Comparison of ENCODE assay signal across 8 cellular contexts in the genomic region with DNA sequence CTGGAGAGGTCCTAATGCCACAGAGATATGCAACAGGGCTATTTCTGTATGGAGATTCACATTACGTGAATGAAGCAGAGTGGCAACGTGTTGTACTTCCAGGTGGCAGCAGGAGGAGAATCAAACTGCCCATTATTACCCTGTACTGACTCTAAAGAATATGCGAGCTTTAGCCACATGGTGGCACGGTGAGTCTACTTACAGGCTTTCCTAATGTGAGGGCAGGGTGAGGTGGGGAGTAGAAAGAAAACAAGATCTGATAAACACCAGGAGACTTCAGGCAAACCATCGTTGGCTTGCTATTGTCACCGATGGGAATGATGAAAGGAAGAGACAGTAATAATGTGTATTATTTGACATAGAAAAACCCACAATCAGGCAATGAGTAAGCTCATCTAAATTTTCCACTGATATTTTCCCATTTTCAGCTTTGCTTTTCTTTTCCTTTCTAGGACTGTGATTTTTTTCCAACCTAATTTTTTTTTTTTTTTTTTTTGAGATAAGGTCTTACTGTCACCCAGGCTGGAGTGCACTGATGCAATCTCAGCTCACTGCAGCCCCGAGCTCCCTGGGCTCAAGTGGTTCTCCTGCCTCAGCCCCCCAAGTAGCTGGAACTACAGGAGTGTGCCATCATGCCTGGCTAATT.
DNase-seq lines count a peak whose midpoint lies in the region; ATAC-seq and TF ChIP-seq lines count a peak whose summit lies in the region.

No MANE protein-coding gene starts in this region.

- H3K4me3 Mint-ChIP-seq in activated B cell treated with CpG ODN at 0.5 μM for 24 hours: no peak overlapping the region
- no peak overlapping the region for H3K4me3 Mint-ChIP-seq in chondrocyte (ENCODE audit: unreplicated experiment)

- no peak overlapping the region for H3K4me3 ChIP-seq in BJ (ENCODE audit: low read depth, low read length)

- no peak for DNase-seq in BJ (ENCODE audit: low read depth)
- peak; percentile 63 for DNase-seq in NCI-H2227 treated with DMSO at 0.1 percent for 48 hours (lab: John Stamatoyannopoulos, UW)
- peak; percentile 22 for DNase-seq in activated B cell treated with CpG ODN at 0.5 μM for 24 hours
- DNase-seq in chondrocyte (ENCODE audit: low spot score): no peak
- DNase-seq in left kidney (ENCODE audit: low read depth, low spot score): peak; percentile 94
- DNase-seq in stimulated activated CD4-positive, alpha-beta T cell treated with anti-CD3 and anti-CD28 coated beads, TNF-alpha, amount 100 ng/mL, for 48 hours (ENCODE audit: low read depth in 3 of 3): peak; percentile 18 to 34 (median 24)

- H3K27me3 Mint-ChIP-seq in activated B cell treated with CpG ODN at 0.5 μM for 24 hours: no peaks in the 10 kb centered on the region
- H3K27me3 Mint-ChIP-seq in chondrocyte (ENCODE audit: low read depth): no peaks in the 10 kb centered on the region

- no peak overlapping the region for H3K27ac Mint-ChIP-seq in activated B cell treated with CpG ODN at 0.5 μM for 24 hours
- H3K27ac Mint-ChIP-seq in chondrocyte (ENCODE audit: unreplicated experiment): no peak overlapping the region

- ATAC-seq in GM19025 (IDR thresholded peaks at IDR 0.05; ENCODE audit: low read depth, unreplicated experiment): peak; percentile 83
- ATAC-seq in HG03139 (IDR thresholded peaks at IDR 0.05; ENCODE audit: unreplicated experiment): peak; percentile 94
- peak; percentile 100 for ATAC-seq in activated B cell treated with CpG ODN at 0.5 μM for 24 hours (ENCODE audit: low read depth)

- H3K27me3 ChIP-seq in BJ (ENCODE audit: control insufficient read depth, insufficient read depth, low read length): no peaks in the 10 kb centered on the region

- CTCF ChIA-PET in BJ (lab: Yijun Ruan, JAX) (interaction anchor here (0.7 to 4.3 kb wide), 19 partner anchors 9 to 357 kb away, joined by 3 to 46 read pairs (median 4); a partner anchor contains a TSS), activated B cell treated with CpG ODN at 0.5 μM for 24 hours (lab: Charles Lee) (interaction anchor here (0.7 to 7.3 kb wide), 20 partner anchors 10 to 369 kb away, joined by 3 to 72 read pairs (median 4); a partner anchor contains a TSS)

- H3K9me3 Mint-ChIP-seq in activated B cell treated with CpG ODN at 0.5 μM for 24 hours (no peaks in the 10 kb centered on the region), chondrocyte (ENCODE audit: low read depth) (no peaks in the 10 kb centered on the region)

- peaks cover 1% of the 10 kb centered on the region for H3K36me3 Mint-ChIP-seq in activated B cell treated with CpG ODN at 0.5 μM for 24 hours (ENCODE audit: low read depth)
- H3K36me3 Mint-ChIP-seq in chondrocyte (ENCODE audit: low read depth): no peaks in the 10 kb centered on the region

- no peaks in the 10 kb centered on the region for H3K36me3 ChIP-seq in BJ (ENCODE audit: control insufficient read depth, insufficient read depth, low read length)

- TF ChIP-seq CTCF in BJ (IDR thresholded peaks at IDR 0.05; ENCODE audit: insufficient read depth, low read depth, low read length) (peak; percentile 79), activated B cell treated with CpG ODN at 0.5 μM for 24 hours (IDR thresholded peaks at IDR 0.05) (no peak), chondrocyte (IDR thresholded peaks at IDR 0.05) (peak; percentile 98)

- POLR2A ChIA-PET in BJ (lab: Charles Lee): interaction anchor here (0.5 kb wide), 1 partner anchor 62 kb away, joined by 3 read pairs; no protein-coding TSS in a partner anchor
- POLR2A ChIA-PET in activated B cell treated with CpG ODN at 0.5 μM for 24 hours (lab: Charles Lee): interaction anchor here (0.5 to 2.3 kb wide), 5 partner anchors 203 to 754 kb away, joined by 4 to 23 read pairs (median 8); a partner anchor contains a TSS

- intact Hi-C loops in activated B cell treated with CpG ODN at 0.5 μM for 24 hours (cut with micrococcal nuclease): loop anchor here (1.0 to 5.0 kb wide), 7 partner anchors 54 to 484 kb away; a partner anchor contains a TSS

- H3K4me1 Mint-ChIP-seq in activated B cell treated with CpG ODN at 0.5 μM for 24 hours: peaks cover 7% of the 10 kb centered on the region
- H3K4me1 Mint-ChIP-seq in chondrocyte (ENCODE audit: low read depth): peaks cover 12% of the 10 kb centered on the region

Comparison
In these comparisons a context has a peak if more than half of its experiments do, and no peak if none do; other contexts are left out.
1. DNase-seq: peak in NCI-H2227 treated with DMSO at 0.1 percent for 48 hours (single experiment), activated B cell treated with CpG ODN at 0.5 μM for 24 hours (single experiment), left kidney (single experiment) and stimulated activated CD4-positive, alpha-beta T cell treated with anti-CD3 and anti-CD28 coated beads, TNF-alpha, amount 100 ng/mL, for 48 hours (3 of 3); none in BJ (single experiment) and chondrocyte (single experiment).
2. Peak in every context shown above with its lines, with median percentiles within 50 percentile points of each other: ATAC-seq.